Comparison of ENCODE assay signal across 15 cellular contexts in the genomic region with DNA sequence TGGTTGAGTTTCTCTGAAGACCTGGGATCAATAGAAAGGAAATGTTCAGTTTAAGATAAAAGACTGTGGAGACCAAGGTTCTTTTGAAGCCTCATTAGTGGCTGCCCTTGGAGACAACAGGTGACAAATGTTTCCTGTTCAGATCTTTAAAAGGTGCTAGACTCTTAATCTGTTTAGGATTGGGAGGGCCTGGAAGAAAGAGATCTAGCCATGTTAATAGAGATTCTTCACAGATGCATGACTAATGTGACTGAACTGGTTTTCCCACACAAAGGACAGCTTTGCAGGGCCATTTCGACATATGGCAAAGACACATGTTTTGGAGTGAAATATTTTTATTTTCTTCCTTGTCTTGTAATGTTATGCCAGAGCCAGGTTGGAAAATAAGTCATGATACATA.
DNase-seq lines count a peak whose midpoint lies in the region; ATAC-seq and TF ChIP-seq lines count a peak whose summit lies in the region.
"Had no signal": no experiment of that assay in that cellular context is flagged by ENCODE, and none has a peak within 500 bp of the region (broad histone marks: within the 10 kb centered on the region; RNA-seq: fewer than 3 reads in every experiment).

No MANE protein-coding gene starts in this region.

- H2AFZ ChIP-seq in osteoblast (ENCODE audit: low read length), result no peak overlapping the region

- ATAC-seq in esophagus mucosa (peak; percentile 86), GM21381 (IDR thresholded peaks at IDR 0.05; ENCODE audit: unreplicated experiment) (no peak), GM21515 (IDR thresholded peaks at IDR 0.05; ENCODE audit: unreplicated experiment) (no peak), HG02678 (IDR thresholded peaks at IDR 0.05; ENCODE audit: unreplicated experiment) (no peak)

- no peak overlapping the region for H3K4me3 ChIP-seq in osteoblast (ENCODE audit: insufficient read depth, low read length)
- H3K4me3 ChIP-seq: BLaER1 had no signal

- H3K9me3 ChIP-seq in osteoblast (ENCODE audit: low read depth, low read length), result no peaks in the 10 kb centered on the region

- peak overlapping the region; percentile 68 for H3K4me2 ChIP-seq in osteoblast (ENCODE audit: insufficient read depth, low read length)
- H3K4me2 ChIP-seq: BLaER1 had no signal

- H3K36me3 ChIP-seq in osteoblast (ENCODE audit: insufficient read depth, low read length), result peaks cover 13% of the 10 kb centered on the region

- peaks cover 28% of the 10 kb centered on the region for H3K4me1 ChIP-seq in osteoblast (ENCODE audit: insufficient read depth, low read length)

- DNase-seq in ELR (ENCODE audit: low read depth) (peak; percentile 65), NCI-H345 treated with DMSO at 0.1 percent for 48 hours (lab: John Stamatoyannopoulos, UW; ENCODE audit: unreplicated experiment) (peak; percentile 9), osteoblast (ENCODE audit: insufficient read length, low spot score, missing footprints) (no peak), CD1c-positive myeloid dendritic cell (ENCODE audit: extremely low spot score) (no peak)
- DNase-seq: activated CD8-positive, alpha-beta memory T cell treated with anti-CD3 and anti-CD28 coated beads, Interleukin-2, amount 50 U/mL, for 4 hours; immature natural killer cell; KG1; NCI-H187; SIG-M5; stimulated activated CD4-positive, alpha-beta T cell treated with anti-CD3 and anti-CD28 coated beads, Interleukin-2, amount 100 ng/mL, for 24 hours had no signal

- H4K20me1 ChIP-seq in osteoblast (ENCODE audit: insufficient read depth, low read length), result no peaks in the 10 kb centered on the region
- H4K20me1 ChIP-seq: BLaER1 had no signal

- H3K27ac ChIP-seq in osteoblast (ENCODE audit: low read depth, low read length), result peak overlapping the region; percentile 84
- H3K27ac ChIP-seq: BLaER1 had no signal

- H3K79me2 ChIP-seq in osteoblast (ENCODE audit: insufficient read depth, low read length), result no peaks in the 10 kb centered on the region

- no peaks in the 10 kb centered on the region for H3K27me3 ChIP-seq in osteoblast (ENCODE audit: insufficient read depth, low read length)
- H3K27me3 ChIP-seq: BLaER1 had no signal

- no peak for TF ChIP-seq CTCF in osteoblast (IDR thresholded peaks at IDR 0.05; ENCODE audit: extremely low read depth, low read depth, low read length)

Comparison
In these comparisons a context has a peak if more than half of its experiments do, and no peak if none do; other contexts are left out.
1. DNase-seq: peak in ELR (single experiment) and NCI-H345 treated with DMSO at 0.1 percent for 48 hours (single experiment); none in osteoblast (single experiment) and CD1c-positive myeloid dendritic cell (single experiment).